ENCODE assay signal across 8 cellular contexts in genomic region chr17:74776044-74776962, GRCh38. TPM values are rescaled to one million over a fixed set of nuclear protein-coding genes. Genes with fewer than 3 reads are reported as not detected.
DNase-seq lines count a peak whose midpoint lies in the region; ATAC-seq and TF ChIP-seq lines count a peak whose summit lies in the region.

A gene with protein sequence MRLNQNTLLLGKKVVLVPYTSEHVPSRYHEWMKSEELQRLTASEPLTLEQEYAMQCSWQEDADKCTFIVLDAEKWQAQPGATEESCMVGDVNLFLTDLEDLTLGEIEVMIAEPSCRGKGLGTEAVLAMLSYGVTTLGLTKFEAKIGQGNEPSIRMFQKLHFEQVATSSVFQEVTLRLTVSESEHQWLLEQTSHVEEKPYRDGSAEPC (minus strand): TSS chr17:74776345. CDS start chr17:74775698, 647 bp downstream.

- H3K4me2 ChIP-seq in PC-9 = peak within 1 kb of the TSS; percentile 98

- DNase-seq in DMS114 treated with DMSO at 0.1 percent for 48 hours (lab: John Stamatoyannopoulos, UW; ENCODE audit: unreplicated experiment) (peak; percentile 87), KBM-7 (peak; percentile 95), PC-9 (peak; percentile 83 to 99)
- DNase-seq in activated T-cell treated with anti-CD3 and anti-CD28 coated beads, Interleukin-2, amount 50 U/mL, for 1 hour = peak; percentile 100
- peak; percentile 100 for DNase-seq in stimulated activated CD8-positive, alpha-beta memory T cell treated with anti-CD3 and anti-CD28 coated beads, Interleukin-4, amount 100 ng/mL, for 48 hours

- H3K9me2 ChIP-seq in PC-9 (ENCODE audit: insufficient read depth) = no peaks in the 10 kb centered on the region

- in situ Hi-C loops in KBM-7 (cut with MboI; ENCODE audit: low pct_unique_long_range_greater_than_20kb, low sequenced_read_pairs) = no loop called here

- intact Hi-C loops in PC-9 (cut with micrococcal nuclease; ENCODE audit: unreplicated experiment) = loop anchor here (10.0 kb wide), 1 partner anchor 178 kb away; no protein-coding TSS in a partner anchor

- H3K4me3 ChIP-seq in PC-9 = peak within 1 kb of the TSS; percentile 58
- H3K4me3 ChIP-seq in esophagus (ENCODE audit: low read depth in 1 of 2, low read length in 2 of 2) = peak within 1 kb of the TSS; percentile 73 to 85
- H3K4me3 ChIP-seq in mucosa of stomach (ENCODE audit: low read length) = peak within 1 kb of the TSS; percentile 90

- H3K36me3 ChIP-seq in PC-9 (ENCODE audit: low read depth) (0 out of 2 replicates have a peak, but pooled peaks cover 5% of the 10 kb centered on the region), esophagus (ENCODE audit: control insufficient read depth in 2 of 2, insufficient read depth in 2 of 2, low read length in 1 of 2) (peaks cover 15 to 21% of the 10 kb centered on the region in 2 donors), mucosa of stomach (ENCODE audit: control insufficient read depth, insufficient read depth, low read length) (peaks cover 7% of the 10 kb centered on the region)

- POLR2A ChIA-PET in PC-9 (lab: Charles Lee; ENCODE audit: unreplicated experiment) = interaction anchor here (0.9 to 1.0 kb wide), 2 partner anchors 97 to 102 kb away, joined by 3 to 5 read pairs; no protein-coding TSS in a partner anchor

- H3K27me3 ChIP-seq in PC-9 (ENCODE audit: insufficient read depth, low read depth) (no peaks in the 10 kb centered on the region), esophagus (ENCODE audit: control insufficient read depth in 1 of 2, insufficient read depth in 2 of 2, low read length in 2 of 2) (no peaks in the 10 kb centered on the region), mucosa of stomach (ENCODE audit: control insufficient read depth, insufficient read depth, low read length) (no peaks in the 10 kb centered on the region)

- BruUV-seq in PC-9 (replicated peaks; lab: Mats Ljungman, UMichigan) = no TSS peak

- 0 out of 2 replicates have a peak, but pooled peaks cover 5% of the 10 kb centered on the region for H3F3A ChIP-seq in PC-9 (ENCODE audit: insufficient read depth, low read depth)

- peak within 1 kb of the TSS; percentile 81 for H3K9ac ChIP-seq in mucosa of stomach (ENCODE audit: low read length)

- 0 to 1% methylated on average over 64 of the region's 64 CpGs for WGBS in esophagus, 2 donors

- H3K79me2 ChIP-seq in PC-9 (ENCODE audit: low read depth) = peaks cover 24% of the 10 kb centered on the region

- TF ChIP-seq CTCF in PC-9 (conservative IDR thresholded peaks at IDR 0.05) = no peak

- H3K27ac ChIP-seq in PC-9 = 0 out of 2 replicates have a peak within 1 kb of the TSS, but pooled peaks have one; percentile 20
- peak within 1 kb of the TSS; percentile 46 to 84 for H3K27ac ChIP-seq in esophagus (ENCODE audit: low read depth in 2 of 2, low read length in 1 of 2)

- H3K9me3 ChIP-seq in PC-9 (ENCODE audit: insufficient read depth, low read depth) = no peaks in the 10 kb centered on the region
- no peaks in the 10 kb centered on the region for H3K9me3 ChIP-seq in esophagus (ENCODE audit: control insufficient read depth in 2 of 2, insufficient read depth in 1 of 2, low read depth in 1 of 2, low read length in 1 of 2)
- no peaks in the 10 kb centered on the region for H3K9me3 ChIP-seq in mucosa of stomach (ENCODE audit: control insufficient read depth, low read length)

- peak; percentile 67 for ATAC-seq in GM21619 (IDR thresholded peaks at IDR 0.05; ENCODE audit: unreplicated experiment)

- peaks cover 5% of the 10 kb centered on the region; the same call in 1 of the 2 replicates for H4K20me1 ChIP-seq in PC-9 (ENCODE audit: insufficient read depth)

- peak within 1 kb of the TSS; percentile 81 for H2AFZ ChIP-seq in PC-9

- CTCF ChIA-PET in PC-9 (lab: Charles Lee) = interaction anchor here (0.5 to 1.7 kb wide), 8 partner anchors 12 to 397 kb away, joined by 3 to 8 read pairs (median 4); no protein-coding TSS in a partner anchor

- H3K4me1 ChIP-seq in PC-9 (replicated peaks; ENCODE audit: insufficient read depth) (peaks cover 16% of the 10 kb centered on the region), esophagus (ENCODE audit: control insufficient read depth in 2 of 2, insufficient read depth in 2 of 2, low read length in 1 of 2) (peaks cover 0 to 9% of the 10 kb centered on the region in 2 donors), mucosa of stomach (ENCODE audit: control insufficient read depth, insufficient read depth, low read length) (peaks cover 17% of the 10 kb centered on the region)

RNA-seq across cellular contexts. Expression of the gene that starts here (rescaled TPM):
- 31.5 and 37.6 TPM in 2 replicates for total RNA-seq in PC-9 (2021)
- polyA plus RNA-seq in esophagus = 10 to 100 TPM; 19.7 to 25.6 TPM

Comparison
In these comparisons a context has a peak if more than half of its experiments do, and no peak if none do; other contexts are left out.
1. Peak in every context shown above with its lines: DNase-seq, ATAC-seq, H3K4me3 ChIP-seq and H3K27ac ChIP-seq.